ENCODE assay signal across 9 cellular contexts in genomic region chr19:57167385-57167784, GRCh38. TPM values are rescaled to one million over a fixed set of nuclear protein-coding genes. Genes with fewer than 3 reads are reported as not detected.
"Had no signal": no experiment of that assay in that cellular context is flagged by ENCODE, and none has a peak within 500 bp of the region (broad histone marks: within the 10 kb centered on the region; RNA-seq: fewer than 3 reads in every experiment).

TSS of gene DUXA (minus strand) at chr19:57167485. CDS start at chr19:57167443, 42 bp downstream.

- DNase-seq: GM23248, GOT3, H7, H9, HCEC 1CT, HFFc6 had no signal

- H3K4me3 ChIP-seq: GM23248, GM23338, HAP-1 had no signal

- H3K36me3 ChIP-seq: HAP-1 had no signal

- H3K4me1 ChIP-seq: HAP-1 had no signal

- H3K27ac ChIP-seq: GM23248 had no signal

- H3K4me2 ChIP-seq: GM23338 had no signal

- H3K9me3 ChIP-seq: HAP-1 had no signal

- H2AFZ ChIP-seq: GM23248, GM23338 had no signal

RNA-seq across cellular contexts. Expression of gene DUXA, which starts in this region (rescaled TPM):
- total RNA-seq: GM23248, GM23338, H1, H7, H9, HFFc6 had no signal
